Comparison of ENCODE assay signal across 14 cellular contexts in the genomic region with DNA sequence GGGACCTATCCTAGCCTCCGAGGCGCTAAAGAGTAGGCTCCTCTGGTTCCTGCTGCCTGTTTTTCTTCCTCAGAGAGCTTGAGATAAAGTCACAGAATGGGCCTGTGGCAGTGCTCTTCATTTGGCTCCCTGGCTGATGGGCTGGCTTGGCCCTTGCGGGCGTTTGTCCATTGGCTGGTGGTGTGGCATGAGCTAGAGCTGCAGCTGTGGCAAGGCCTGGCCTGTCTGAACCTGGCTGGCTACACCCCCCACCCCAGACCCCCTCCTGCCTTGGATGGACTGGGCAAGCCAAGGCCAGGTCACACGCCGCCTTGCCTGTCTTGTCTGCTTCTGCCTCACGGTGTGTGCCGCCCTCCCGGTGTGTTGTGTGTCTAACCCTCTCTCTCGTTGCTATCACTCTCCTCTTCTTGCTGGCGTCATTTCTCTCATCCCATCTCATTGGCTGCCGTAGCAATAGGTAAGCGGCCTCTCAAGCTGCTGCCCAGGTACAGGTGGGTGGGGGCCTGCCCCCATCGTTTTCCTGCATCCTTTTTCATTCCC. TPM values are rescaled to one million over a fixed set of nuclear protein-coding genes. Genes with fewer than 3 reads are reported as not detected.
A peak's percentile ranks its signal among the peaks of the same experiment; 100 is the strongest.
DNase-seq lines count a peak whose midpoint lies in the region; ATAC-seq and TF ChIP-seq lines count a peak whose summit lies in the region.
"Had no signal": no experiment of that assay in that cellular context is flagged by ENCODE, and none has a peak within 500 bp of the region (broad histone marks: within the 10 kb centered on the region; RNA-seq: fewer than 3 reads in every experiment).

No MANE protein-coding gene starts in this region.

- no peak overlapping the region for H3K4me2 ChIP-seq in neural cell (ENCODE audit: low read length)
- no peak overlapping the region for H3K4me2 ChIP-seq in Karpas-422 (ENCODE audit: low read depth, low read length, poor library complexity, severe bottlenecking)

- H3K9ac ChIP-seq in neural cell (ENCODE audit: low read length) (no peak overlapping the region), Karpas-422 (ENCODE audit: low read length) (no peak overlapping the region)

- peaks cover 27% of the 10 kb centered on the region for H3K4me1 ChIP-seq in Karpas-422 (ENCODE audit: low read length)
- H3K4me1 ChIP-seq in thyroid gland = peaks cover 26 to 29% of the 10 kb centered on the region in 2 donors

- WGBS in thyroid gland, 2 donors = 92% methylated on average over 13 to 14 of the region's 14 CpGs

- H3K27me3 ChIP-seq in neural cell (ENCODE audit: insufficient read depth, low read depth, low read length) (no peaks in the 10 kb centered on the region), Karpas-422 (ENCODE audit: low read length) (no peaks in the 10 kb centered on the region), thyroid gland (no peaks in the 10 kb centered on the region)

- no peak for TF ChIP-seq EP300 in neural cell (conservative IDR thresholded peaks at IDR 0.05; ENCODE audit: poor library complexity, severe bottlenecking)

- no peak for TF ChIP-seq RAD21 in neural cell (conservative IDR thresholded peaks at IDR 0.05)

- H3K9me2 ChIP-seq in neural cell (ENCODE audit: insufficient read depth, low read length) = no peaks in the 10 kb centered on the region
- no peaks in the 10 kb centered on the region for H3K9me2 ChIP-seq in Karpas-422 (replicated peaks; ENCODE audit: insufficient read depth, low read length)

- no peak overlapping the region for H3K27ac Mint-ChIP-seq in natural killer cell treated with Interleukin-12 subunit alpha and Interleukin-12 subunit beta and Interleukin-15 and Interleukin-18, amount 100 ng/mL, for 72 hours
- H3K27ac Mint-ChIP-seq in natural killer cell = peak overlapping the region in 1 of 2 donors; percentile 34

- TF ChIP-seq POLR2A in thyroid gland (IDR thresholded peaks at IDR 0.05) = no peak

- H3K4me3 Mint-ChIP-seq in natural killer cell treated with Interleukin-12 subunit alpha and Interleukin-12 subunit beta and Interleukin-15 and Interleukin-18, amount 100 ng/mL, for 72 hours = peak overlapping the region; percentile 39
- H3K4me3 Mint-ChIP-seq in natural killer cell = no peak overlapping the region

- ATAC-seq in natural killer cell treated with Interleukin-12 subunit alpha and Interleukin-12 subunit beta and Interleukin-15 and Interleukin-18, amount 100 ng/mL, for 72 hours = no peak
- ATAC-seq in natural killer cell (no peak), GM21515 (IDR thresholded peaks at IDR 0.05; ENCODE audit: unreplicated experiment) (no peak)

- TF ChIP-seq CTCF in natural killer cell (IDR thresholded peaks at IDR 0.05) = no peak
- TF ChIP-seq CTCF in neural cell (IDR thresholded peaks at IDR 0.05; ENCODE audit: poor library complexity, severe bottlenecking) = no peak
- TF ChIP-seq CTCF in thyroid gland (IDR thresholded peaks at IDR 0.05) = no peak

- H4K20me1 ChIP-seq in neural cell (ENCODE audit: insufficient read depth) (peaks cover 6% of the 10 kb centered on the region), Karpas-422 (ENCODE audit: insufficient read depth, low read depth, low read length) (no peaks in the 10 kb centered on the region)

- no peaks in the 10 kb centered on the region for H3F3A ChIP-seq in neural cell (ENCODE audit: insufficient read depth, low read length, poor library complexity, severe bottlenecking)

- H3K27ac ChIP-seq in cingulate gyrus (ENCODE audit: low read depth, low read length) = peak overlapping the region; percentile 3
- H3K27ac ChIP-seq in neural cell (ENCODE audit: low read length) = no peak overlapping the region
- no peak overlapping the region for H3K27ac ChIP-seq in Karpas-422 (ENCODE audit: low read length)
- no peak overlapping the region for H3K27ac ChIP-seq in thyroid gland

- H2AFZ ChIP-seq in neural cell (ENCODE audit: low read depth, low read length) (no peak overlapping the region), Karpas-422 (ENCODE audit: low read length) (no peak overlapping the region)

- no peaks in the 10 kb centered on the region for H3K36me3 Mint-ChIP-seq in natural killer cell treated with Interleukin-12 subunit alpha and Interleukin-12 subunit beta and Interleukin-15 and Interleukin-18, amount 100 ng/mL, for 72 hours
- H3K36me3 Mint-ChIP-seq in natural killer cell = no peaks in the 10 kb centered on the region

- peaks cover 11% of the 10 kb centered on the region for H3K36me3 ChIP-seq in neural cell (ENCODE audit: insufficient read depth, low read length)
- peaks cover 27% of the 10 kb centered on the region for H3K36me3 ChIP-seq in Karpas-422 (ENCODE audit: insufficient read depth, low read length)
- peaks cover 46 to 50% of the 10 kb centered on the region in 2 donors for H3K36me3 ChIP-seq in thyroid gland

- DNase-seq in natural killer cell treated with Interleukin-12 subunit alpha and Interleukin-12 subunit beta and Interleukin-15 and Interleukin-18, amount 100 ng/mL, for 72 hours (ENCODE audit: low spot score) = no peak
- no peak for DNase-seq in natural killer cell
- DNase-seq in Karpas-422 = no peak
- no peak for DNase-seq in thyroid gland
- no peak for DNase-seq in iPS-NIHi11 (ENCODE audit: low spot score)
- DNase-seq: activated CD4-positive, CD25-positive, alpha-beta regulatory T cell; activated T-cell treated with anti-CD3 and anti-CD28 coated beads, Interleukin-2, amount 50 U/mL, for 48 hours; KBM-7; NCI-H345; stimulated activated CD4-positive, alpha-beta T cell treated with anti-CD3 and anti-CD28 coated beads, Interleukin-12 subunit alpha, Interleukin-12 subunit beta, amount 100 ng/mL, for 4 hours had no signal

- H3K4me1 Mint-ChIP-seq in natural killer cell treated with Interleukin-12 subunit alpha and Interleukin-12 subunit beta and Interleukin-15 and Interleukin-18, amount 100 ng/mL, for 72 hours (ENCODE audit: low read depth in 2 of 2) = peaks cover 21 to 28% of the 10 kb centered on the region in 2 donors
- H3K4me1 Mint-ChIP-seq in natural killer cell = peaks cover 25 to 31% of the 10 kb centered on the region in 2 donors

- H3K79me2 ChIP-seq in neural cell (replicated peaks; ENCODE audit: insufficient read depth, low read length) = peaks cover 33% of the 10 kb centered on the region
- H3K79me2 ChIP-seq in Karpas-422 (ENCODE audit: low read length) = peaks cover 40% of the 10 kb centered on the region

- H3K27me3 Mint-ChIP-seq in natural killer cell treated with Interleukin-12 subunit alpha and Interleukin-12 subunit beta and Interleukin-15 and Interleukin-18, amount 100 ng/mL, for 72 hours = no peaks in the 10 kb centered on the region
- H3K27me3 Mint-ChIP-seq in natural killer cell (ENCODE audit: low read depth in 2 of 2) = no peaks in the 10 kb centered on the region

- intact Hi-C loops in natural killer cell (cut with micrococcal nuclease) (no loop called here), thyroid gland (cut with DNase I) (loop anchor here (5.0 kb wide), 1 partner anchor 124 kb away; no protein-coding TSS in a partner anchor)

- H3K4me3 ChIP-seq in neural cell (ENCODE audit: low read length) = peak overlapping the region; percentile 100
- H3K4me3 ChIP-seq in Karpas-422 (ENCODE audit: low read length) = no peak overlapping the region
- no peak overlapping the region for H3K4me3 ChIP-seq in thyroid gland (replicated peaks in 1 of 3)

- no peaks in the 10 kb centered on the region for H3K9me3 ChIP-seq in neural cell (ENCODE audit: low read length)
- H3K9me3 ChIP-seq in Karpas-422 (ENCODE audit: low read length) = no peaks in the 10 kb centered on the region
- H3K9me3 ChIP-seq in thyroid gland = no peaks in the 10 kb centered on the region

- H3K9me3 Mint-ChIP-seq in natural killer cell treated with Interleukin-12 subunit alpha and Interleukin-12 subunit beta and Interleukin-15 and Interleukin-18, amount 100 ng/mL, for 72 hours = no peaks in the 10 kb centered on the region
- no peaks in the 10 kb centered on the region for H3K9me3 Mint-ChIP-seq in natural killer cell

TF ChIP-seq in neural cell, 6 proteins besides CTCF, POLR2A, EP300 and RAD21 (continues in another document):
- TF ChIP-seq POLR2AphosphoS5 (IDR thresholded peaks at IDR 0.05) = no peak
- no peak for TF ChIP-seq MXI1 (conservative IDR thresholded peaks at IDR 0.05; ENCODE audit: poor library complexity, severe bottlenecking)

RNA-seq across cellular contexts. Expression of a gene that starts 3.2 kb away (rescaled TPM):
- 100 to 1,000 TPM; 190 to 242 TPM for total RNA-seq in natural killer cell treated with Interleukin-12 subunit alpha and Interleukin-12 subunit beta and Interleukin-15 and Interleukin-18, amount 100 ng/mL, for 72 hours
- total RNA-seq in natural killer cell (100 to 1,000 TPM; 157 to 188 (median 168) TPM), thyroid gland (100 to 1,000 TPM; 180 to 302 (median 212) TPM)
- polyA plus RNA-seq in neural cell = 551 and 561 TPM in 2 replicates
- 453 and 461 TPM in 2 replicates for polyA minus RNA-seq in neural cell
- 212 and 265 TPM in 2 replicates for total RNA-seq in Karpas-422 (2014; rRNA removed; shearing (Covaris generic); ENCODE audit: low replicate concordance)

RNA-seq across cellular contexts. Expression of a gene that starts 8.2 kb away (rescaled TPM):
- 100 to 1,000 TPM; 102 to 144 TPM for total RNA-seq in natural killer cell treated with Interleukin-12 subunit alpha and Interleukin-12 subunit beta and Interleukin-15 and Interleukin-18, amount 100 ng/mL, for 72 hours
- total RNA-seq in natural killer cell (100 to 1,000 TPM; 128 to 168 (median 157) TPM), thyroid gland (10 to 100 TPM; 51.1 to 83.4 (median 72.6) TPM)
- 40.3 and 52.6 TPM in 2 replicates for polyA plus RNA-seq in neural cell
- polyA minus RNA-seq in neural cell = 58.1 and 75.2 TPM in 2 replicates
- 61.6 and 62.9 TPM in 2 replicates for total RNA-seq in Karpas-422 (2014; rRNA removed; shearing (Covaris generic); ENCODE audit: low replicate concordance)

RNA-seq across cellular contexts. Expression of a gene that starts 22.7 kb away (rescaled TPM):
- total RNA-seq in natural killer cell treated with Interleukin-12 subunit alpha and Interleukin-12 subunit beta and Interleukin-15 and Interleukin-18, amount 100 ng/mL, for 72 hours = 10 to 100 TPM; 52.3 to 60.3 TPM
- total RNA-seq in natural killer cell = 10 to 100 TPM; 59.1 to 77.5 (median 59.7) TPM
- polyA plus RNA-seq in neural cell = 78.9 and 95.1 TPM in 2 replicates
- polyA minus RNA-seq in neural cell = 46.2 and 46.7 TPM in 2 replicates
- 62.1 and 106 TPM in 2 replicates for total RNA-seq in Karpas-422 (2014; rRNA removed; shearing (Covaris generic); ENCODE audit: low replicate concordance)
- total RNA-seq in thyroid gland = 100 to 1,000 TPM in 1 of 4 donors, 10 to 100 TPM in 3; 48.2 to 137 (median 65.3) TPM

RNA-seq across cellular contexts. Expression of a gene that starts 42.7 kb away (rescaled TPM):
- 10 to 100 TPM; 63.0 to 91.9 TPM for total RNA-seq in natural killer cell treated with Interleukin-12 subunit alpha and Interleukin-12 subunit beta and Interleukin-15 and Interleukin-18, amount 100 ng/mL, for 72 hours
- total RNA-seq in natural killer cell (10 to 100 TPM; 44.5 to 59.4 (median 54.8) TPM), thyroid gland (10 to 100 TPM; 27.9 to 46.5 (median 42.2) TPM)
- 109 and 112 TPM in 2 replicates for polyA plus RNA-seq in neural cell
- polyA minus RNA-seq in neural cell = 49.0 and 55.5 TPM in 2 replicates
- total RNA-seq in Karpas-422 (2014; rRNA removed; shearing (Covaris generic); ENCODE audit: low replicate concordance) = 59.4 and 68.4 TPM in 2 replicates

RNA-seq across cellular contexts. Expression of a gene that starts 51.5 kb away (rescaled TPM):
- not detected for total RNA-seq in natural killer cell treated with Interleukin-12 subunit alpha and Interleukin-12 subunit beta and Interleukin-15 and Interleukin-18, amount 100 ng/mL, for 72 hours
- total RNA-seq in natural killer cell (under 1 TPM in 2 of 3 donors, not detected in 1; 0.14 to 0.23 TPM), thyroid gland (under 1 TPM in 3 of 4 donors, not detected in 1; 0.42 to 0.88 (median 0.45) TPM)
- 0.33 and 0.34 TPM in 2 replicates for polyA plus RNA-seq in neural cell
- 0.35 and 0.49 TPM in 2 replicates for polyA minus RNA-seq in neural cell
- not detected in 2 replicates for total RNA-seq in Karpas-422 (2014; rRNA removed; shearing (Covaris generic); ENCODE audit: low replicate concordance)
- total RNA-seq: RPMI7951 had no signal
